Comparison of ENCODE assay signal across 8 cellular contexts in genomic region chr11:12287009-12287373, GRCh38.
A peak's percentile ranks its signal among the peaks of the same experiment; 100 is the strongest.
DNase-seq lines count a peak whose midpoint lies in the region; ATAC-seq and TF ChIP-seq lines count a peak whose summit lies in the region.

No MANE protein-coding gene starts in this region.

- no peaks in the 10 kb centered on the region for H3K9me3 ChIP-seq in PC-9 (ENCODE audit: insufficient read depth, low read depth)

- peak overlapping the region; percentile 83 for H3K4me2 ChIP-seq in PC-9

- intact Hi-C loops in PC-9 (cut with micrococcal nuclease; ENCODE audit: unreplicated experiment): loop anchor here (5.0 to 10.0 kb wide), 4 partner anchors 442 to 1435 kb away; partner anchors contain the start of gene USP47

- BruUV-seq in PC-9 (replicated peaks; lab: Mats Ljungman, UMichigan): no TSS peak

- H3K27ac ChIP-seq in PC-9: peak overlapping the region; percentile 88

- no peaks in the 10 kb centered on the region for H4K20me1 ChIP-seq in PC-9 (ENCODE audit: insufficient read depth)

- POLR2A ChIA-PET in PC-9 (lab: Charles Lee; ENCODE audit: unreplicated experiment): interaction anchor here (0.6 to 1.0 kb wide), 5 partner anchors 37 to 1492 kb away, joined by 3 to 32 read pairs (median 4); no protein-coding TSS in a partner anchor

- H3K4me3 ChIP-seq in PC-9 (peak overlapping the region; percentile 11; the same call in 1 of the 2 replicates), fibroblast of mammary gland (ENCODE audit: control insufficient read depth, low read depth, low read length) (peak overlapping the region; percentile 51)

- no peaks in the 10 kb centered on the region for H3K36me3 ChIP-seq in PC-9 (ENCODE audit: low read depth)

- no peaks in the 10 kb centered on the region for H3K79me2 ChIP-seq in PC-9 (ENCODE audit: low read depth)

- H3F3A ChIP-seq in PC-9 (ENCODE audit: insufficient read depth, low read depth): peaks cover 43% of the 10 kb centered on the region

- no peaks in the 10 kb centered on the region for H3K27me3 ChIP-seq in PC-9 (ENCODE audit: insufficient read depth, low read depth)

- peak; percentile 46 for ATAC-seq in omental fat pad (ENCODE audit: low FRiP score)

- H2AFZ ChIP-seq in PC-9: no peak overlapping the region

- DNase-seq in AG20443 (ENCODE audit: low spot score) (peak; percentile 85), PC-9 (peak; percentile 54 to 73), fibroblast of mammary gland (ENCODE audit: low read depth) (peak; percentile 94), omental fat pad (ENCODE audit: low spot score) (no peak), GM10266 (ENCODE audit: extremely low spot score) (no peak), DMS53 treated with DMSO at 0.1 percent for 48 hours (lab: John Stamatoyannopoulos, UW; ENCODE audit: unreplicated experiment) (no peak), nucleus accumbens (lab: John Stamatoyannopoulos, UW) (no peak), NCI-H524 (lab: John Stamatoyannopoulos, UW) (no peak)

- TF ChIP-seq CTCF in PC-9 (conservative IDR thresholded peaks at IDR 0.05): no peak
- no peak for TF ChIP-seq CTCF in fibroblast of mammary gland (conservative IDR thresholded peaks at IDR 0.05; ENCODE audit: control insufficient read depth, insufficient read depth, low read depth, low read length)
- TF ChIP-seq CTCF in omental fat pad (IDR thresholded peaks at IDR 0.05): no peak
- no peak for TF ChIP-seq CTCF in GM10266 (IDR thresholded peaks at IDR 0.05; ENCODE audit: control insufficient read depth, insufficient read depth, low read depth, missing control alignments)

- H3K4me1 ChIP-seq in PC-9 (replicated peaks; ENCODE audit: insufficient read depth): peaks cover 51% of the 10 kb centered on the region

- no peaks in the 10 kb centered on the region for H3K9me2 ChIP-seq in PC-9 (ENCODE audit: insufficient read depth)

- CTCF ChIA-PET in PC-9 (lab: Charles Lee): interaction anchor here (0.5 to 0.6 kb wide), 5 partner anchors 90 to 699 kb away, joined by 3 to 4 read pairs (median 3); partner anchors contain the start of gene PARVA

Comparison
In these comparisons a context has a peak if more than half of its experiments do, and no peak if none do; other contexts are left out.
1. DNase-seq: peak in AG20443 (single experiment), PC-9 (2 of 2) and fibroblast of mammary gland (single experiment); none in omental fat pad (single experiment), GM10266 (single experiment), DMS53 treated with DMSO at 0.1 percent for 48 hours (single experiment), nucleus accumbens (0 of 56) and NCI-H524 (0 of 2).